In the genomic region with DNA sequence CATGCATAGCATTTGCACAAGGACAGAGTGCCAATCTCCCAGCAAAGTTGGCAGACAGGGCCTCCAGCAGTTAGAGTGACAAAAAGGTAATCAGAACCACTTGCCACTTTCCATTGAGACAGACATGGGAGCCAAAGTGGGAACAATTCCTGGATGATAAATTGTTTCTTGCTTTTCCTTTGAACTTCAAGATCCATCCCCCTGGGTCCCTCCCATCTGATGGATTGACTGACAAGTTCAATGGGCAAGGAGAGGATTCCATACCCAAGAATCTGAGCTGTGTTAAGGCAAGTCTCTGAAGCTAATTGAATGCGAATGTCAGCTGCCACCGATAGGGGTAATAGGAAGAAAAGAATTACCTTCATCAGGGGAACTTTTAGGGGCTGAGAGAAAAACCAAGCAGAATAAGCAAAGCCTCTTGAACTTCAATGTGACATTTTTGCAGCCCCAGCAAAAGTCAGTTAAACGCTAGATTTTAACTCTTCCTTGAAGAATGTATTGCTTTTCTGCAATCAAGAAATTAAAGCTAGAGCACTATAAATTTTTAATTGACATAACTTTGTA, we compare ENCODE assay signal across 11 cellular contexts.
"Had no signal": no experiment of that assay in that cellular context is flagged by ENCODE, and none has a peak within 500 bp of the region (broad histone marks: within the 10 kb centered on the region; RNA-seq: fewer than 3 reads in every experiment).

No MANE protein-coding gene starts in this region.

- H3K4me1 Mint-ChIP-seq: GM23338, H9 had no signal

- H3K27ac Mint-ChIP-seq: GM23338, H9, HFFc6 had no signal

- H3K4me2 ChIP-seq: GM23338 had no signal

- H3K27ac ChIP-seq: GM23248 had no signal

- FAIRE-seq: H1, H54 had no signal

- H3K4me3 Mint-ChIP-seq: GM23338, H9, HFFc6 had no signal

- H3K4me3 ChIP-seq: GM23248, GM23338, HAP-1 had no signal

- H3K4me1 ChIP-seq: HAP-1 had no signal

- ATAC-seq: GM23338, HCT116 had no signal

- H3K9ac ChIP-seq: GM23248 had no signal

- DNase-seq: GM23248, GOT3, H7, H9, HCEC 1CT, HFFc6 had no signal

- H3K9me3 Mint-ChIP-seq: GM23338, H9, HFFc6 had no signal

- H3K36me3 ChIP-seq: HAP-1 had no signal

- H3K9me3 ChIP-seq: HAP-1 had no signal

- H2AFZ ChIP-seq: GM23248, GM23338 had no signal
